In genomic region chr6:36702656-36703055, GRCh38 we compare ENCODE assay signal across 1 cellular context.
TF ChIP-seq lines count a peak whose summit lies in the region.

No MANE protein-coding gene starts in this region.

TF ChIP-seq in endothelial cell of umbilical vein, 7 proteins besides CTCF, POLR2A, EP300 and RAD21:
- TF ChIP-seq EZH2 (IDR thresholded peaks at IDR 0.05; ENCODE audit: borderline replicate concordance, low read depth, low read length, severe bottlenecking) (no peak), MYC (IDR thresholded peaks at IDR 0.05; ENCODE audit: low read depth, low read length) (no peak), POLR2AphosphoS5 (IDR thresholded peaks at IDR 0.05; ENCODE audit: insufficient read depth, low read depth, low read length) (no peak), MAX (IDR thresholded peaks at IDR 0.05; ENCODE audit: insufficient read depth, insufficient read length) (no peak), JUN (IDR thresholded peaks at IDR 0.05; ENCODE audit: borderline replicate concordance, insufficient read depth, insufficient read length, low read depth) (no peak), GATA2 (IDR thresholded peaks at IDR 0.05; ENCODE audit: insufficient read depth, insufficient read length, low read depth, low read length) (no peak), FOS (IDR thresholded peaks at IDR 0.05; ENCODE audit: borderline replicate concordance, insufficient read depth, low read length) (no peak)
TF ChIP-seq in endothelial cell of umbilical vein: peak in this region for 0.
